In the genomic region with DNA sequence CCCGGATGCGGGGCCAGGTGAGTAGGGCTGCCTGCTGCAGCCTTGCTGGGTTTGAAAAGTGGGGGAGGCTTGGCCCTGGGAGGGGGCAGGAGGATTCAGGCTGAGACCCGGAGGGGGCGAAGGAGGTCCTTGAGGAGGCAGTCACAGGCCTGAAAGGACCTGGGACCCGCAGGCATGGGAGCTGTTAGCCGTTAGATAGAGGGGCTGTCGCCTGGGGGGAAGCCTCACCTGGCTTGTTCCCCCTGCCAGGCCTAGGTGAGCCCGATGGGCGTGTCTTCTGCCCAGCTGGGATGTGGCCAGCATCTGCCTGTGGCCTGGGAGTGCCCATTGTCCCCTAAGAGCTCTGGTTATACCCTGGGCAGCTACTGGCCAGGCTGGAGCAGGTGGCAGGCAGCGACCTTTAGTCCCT, we compare ENCODE assay signal across 9 cellular contexts. TPM values are rescaled to one million over a fixed set of nuclear protein-coding genes. Genes with fewer than 3 reads are reported as not detected.
A peak's percentile ranks its signal among the peaks of the same experiment; 100 is the strongest.
DNase-seq lines count a peak whose midpoint lies in the region; ATAC-seq, FAIRE-seq and TF ChIP-seq lines count a peak whose summit lies in the region.
"Had no signal": no experiment of that assay in that cellular context is flagged by ENCODE, and none has a peak within 500 bp of the region (broad histone marks: within the 10 kb centered on the region; RNA-seq: fewer than 3 reads in every experiment).

No MANE protein-coding gene starts in this region.

- intact Hi-C loops in right cardiac atrium (cut with DNase I), result loop anchor here in 2 of 4 donors (5.0 kb wide), 1 partner anchor 372 kb away; no protein-coding TSS in a partner anchor

- H3K4me1 ChIP-seq in HAP-1 (peaks cover 8% of the 10 kb centered on the region), Peyer's patch (peaks cover 3 to 46% (median 25%) of the 10 kb centered on the region in 4 donors), right cardiac atrium (ENCODE audit: control insufficient read depth, insufficient read depth, low read length) (no peaks in the 10 kb centered on the region), small intestine (ENCODE audit: control insufficient read depth in 2 of 2, insufficient read depth in 1 of 2, low read depth in 1 of 2, low read length in 1 of 2) (peaks cover 0 to 2% of the 10 kb centered on the region in 2 donors)

- TF ChIP-seq CTCF in Peyer's patch (IDR thresholded peaks at IDR 0.05), result no peak

- H3K4me3 ChIP-seq in HAP-1 (peak overlapping the region; percentile 30), Peyer's patch (peak overlapping the region; percentile 71 to 90 (median 86)), right cardiac atrium (ENCODE audit: low read length) (no peak overlapping the region), small intestine (ENCODE audit: low read depth in 1 of 2, low read length in 2 of 2) (peak overlapping the region; percentile 61 to 76)

- no peak for FAIRE-seq in small intestine (lab: Jason Lieb, UNC)
- FAIRE-seq: endothelial cell of umbilical vein had no signal

- DNase-seq in HAP-1 (ENCODE audit: low spot score in 2 of 2) (peak in 1 of 2 experiments; percentile 34), Peyer's patch (peak in 2 of 3 donors; percentile 46 to 86), right cardiac atrium (peak in 2 of 3 donors; percentile 64 to 68), small intestine (no peak), activated gamma-delta T cell treated with Interleukin-2 at 50 U/mL for 16 hours (no peak), T-helper 9 cell (no peak), GDM1 (lab: John Stamatoyannopoulos, UW) (no peak), GM19240 (ENCODE audit: insufficient read length, low spot score) (no peak)

- peak; percentile 82 to 87 for TF ChIP-seq POLR2A in Peyer's patch (IDR thresholded peaks at IDR 0.05)

- H3K9me3 ChIP-seq in HAP-1, result peaks cover 5% of the 10 kb centered on the region
- peaks cover 0 to 5% (median 0%) of the 10 kb centered on the region in 4 donors for H3K9me3 ChIP-seq in Peyer's patch
- H3K9me3 ChIP-seq in right cardiac atrium (ENCODE audit: control insufficient read depth, low read length), result peaks cover 4% of the 10 kb centered on the region
- no peaks in the 10 kb centered on the region for H3K9me3 ChIP-seq in small intestine (ENCODE audit: control insufficient read depth, low read depth)

- 15% methylated on average over 10 of the region's 10 CpGs for WGBS in right cardiac atrium
- 0 to 7% (median 3%) methylated on average over 8 to 10 of the region's 10 CpGs for WGBS in small intestine, 3 donors

- in situ Hi-C loops in HAP-1 (cut with MboI; ENCODE audit: low sequenced_read_pairs), result no loop called here

- H3K27me3 ChIP-seq in HAP-1 (ENCODE audit: low read depth), result peaks cover 24% of the 10 kb centered on the region
- no peaks in the 10 kb centered on the region for H3K27me3 ChIP-seq in Peyer's patch
- no peaks in the 10 kb centered on the region for H3K27me3 ChIP-seq in right cardiac atrium (ENCODE audit: control insufficient read depth, insufficient read depth)
- H3K27me3 ChIP-seq in small intestine (ENCODE audit: control insufficient read depth in 2 of 2, insufficient read depth in 2 of 2, low read length in 2 of 2), result no peaks in the 10 kb centered on the region

- H3K27ac ChIP-seq in Peyer's patch (peak overlapping the region; percentile 84 to 97 (median 95)), right cardiac atrium (ENCODE audit: low read length) (peak overlapping the region; percentile 30), small intestine (ENCODE audit: low read depth in 1 of 2, low read length in 1 of 2) (peak overlapping the region; percentile 71 to 88)

- H3K36me3 ChIP-seq in HAP-1 (replicated peaks) (no peaks in the 10 kb centered on the region), Peyer's patch (no peaks in the 10 kb centered on the region), small intestine (ENCODE audit: control insufficient read depth in 2 of 2, insufficient read depth in 2 of 2, low read length in 2 of 2) (no peaks in the 10 kb centered on the region)

- peak; percentile 2 to 9 for ATAC-seq in right cardiac atrium

RNA-seq across cellular contexts. Expression of a gene that starts 1.8 kb away (rescaled TPM):
- total RNA-seq in Peyer's patch (10 to 100 TPM in 3 of 4 donors, 1 to 10 TPM in 1; 2.5 to 18.4 (median 13.2) TPM), right cardiac atrium (10 to 100 TPM; 10.1 to 15.6 (median 12.3) TPM)
- polyA plus RNA-seq in right cardiac atrium (13.3 TPM), small intestine (1 to 10 TPM; 3.1 to 8.1 (median 6.0) TPM)

RNA-seq across cellular contexts. Expression of a gene that starts 11.2 kb away (rescaled TPM):
- total RNA-seq in Peyer's patch, result not detected
- total RNA-seq in right cardiac atrium, result not detected
- polyA plus RNA-seq in right cardiac atrium, result not detected
- polyA plus RNA-seq in small intestine, result not detected
- total RNA-seq: endothelial cell of umbilical vein had no signal
- polyA plus RNA-seq: endothelial cell of umbilical vein had no signal

RNA-seq across cellular contexts. Expression of a gene that starts 24.2 kb away (rescaled TPM):
- not detected for total RNA-seq in Peyer's patch
- total RNA-seq in right cardiac atrium, result not detected
- polyA plus RNA-seq in right cardiac atrium, result not detected
- under 1 TPM in 1 of 3 donors, not detected in 2; 0.07 TPM for polyA plus RNA-seq in small intestine
- total RNA-seq: endothelial cell of umbilical vein had no signal
- polyA plus RNA-seq: endothelial cell of umbilical vein had no signal

RNA-seq across cellular contexts. Expression of a gene that starts 34.4 kb away (rescaled TPM):
- total RNA-seq in Peyer's patch (not detected), right cardiac atrium (not detected)
- polyA plus RNA-seq in right cardiac atrium (not detected), small intestine (not detected)
- total RNA-seq: endothelial cell of umbilical vein had no signal
- polyA plus RNA-seq: endothelial cell of umbilical vein had no signal

RNA-seq across cellular contexts. Expression of a gene that starts 48.1 kb away (rescaled TPM):
- total RNA-seq in Peyer's patch (not detected), right cardiac atrium (not detected)
- polyA plus RNA-seq in right cardiac atrium (not detected), small intestine (not detected)
- total RNA-seq: endothelial cell of umbilical vein had no signal
- polyA plus RNA-seq: endothelial cell of umbilical vein had no signal

Comparison
In these comparisons a context has a peak if more than half of its experiments do, and no peak if none do; other contexts are left out.
1. DNase-seq: peak in Peyer's patch (2 of 3) and right cardiac atrium (2 of 3); none in small intestine (single experiment), activated gamma-delta T cell treated with Interleukin-2 at 50 U/mL for 16 hours (single experiment), T-helper 9 cell (single experiment), GDM1 (single experiment) and GM19240 (single experiment).
2. H3K27ac ChIP-seq: peak in every context shown above with its lines; median percentile 95 in Peyer's patch; 80 in small intestine; 30 in right cardiac atrium.